Comparison of ENCODE assay signal across 3 cellular contexts in genomic region chr15:75692311-75692710, GRCh38. TPM values are rescaled to one million over a fixed set of nuclear protein-coding genes. Genes with fewer than 3 reads are reported as not detected.
"Had no signal": no experiment of that assay in that cellular context is flagged by ENCODE, and none has a peak within 500 bp of the region (broad histone marks: within the 10 kb centered on the region; RNA-seq: fewer than 3 reads in every experiment).

No MANE protein-coding gene starts in this region.

RNA-seq across cellular contexts. Expression of gene CSPG4, which starts 20.3 kb away (rescaled TPM):
- total RNA-seq: activated B cell treated with CpG ODN at 0.5 μM for 24 hours; activated CD8-positive, alpha-beta T cell treated with anti-CD3 and anti-CD28 coated beads for 36 hours; natural killer cell treated with Interleukin-12 subunit alpha and Interleukin-12 subunit beta and Interleukin-15 and Interleukin-18, amount 100 ng/mL, for 72 hours had no signal
